ENCODE assay signal across 19 cellular contexts in genomic region chr6:5749016-5749665, GRCh38.
A peak's percentile ranks its signal among the peaks of the same experiment; 100 is the strongest.
DNase-seq lines count a peak whose midpoint lies in the region; ATAC-seq and TF ChIP-seq lines count a peak whose summit lies in the region.
"Had no signal": no experiment of that assay in that cellular context is flagged by ENCODE, and none has a peak within 500 bp of the region (broad histone marks: within the 10 kb centered on the region; RNA-seq: fewer than 3 reads in every experiment).

No MANE protein-coding gene starts in this region.

- peaks cover 6% of the 10 kb centered on the region for H3K9me3 Mint-ChIP-seq in HFFc6

- DNase-seq in Right ventricle myocardium inferior (ENCODE audit: missing footprints) = peak; percentile 80
- DNase-seq in left ventricle myocardium inferior = no peak
- DNase-seq in cardiac septum (ENCODE audit: low spot score) = peak; percentile 70
- no peak for DNase-seq in mucosa of descending colon
- DNase-seq in stimulated activated CD4-positive, alpha-beta T cell treated with anti-CD3 and anti-CD28 coated beads, Interleukin-4, amount 100 ng/mL, for 1 hour = no peak
- no peak for DNase-seq in HFFc6
- DNase-seq: CD4-positive, alpha-beta memory T cell; DMS153; GF-D8; NCI-H1105; NCI-H510A; NCI-H774; OCI-M1; SJCRH30 had no signal

- H3K27me3 ChIP-seq in left ventricle myocardium inferior (ENCODE audit: low read depth) = no peaks in the 10 kb centered on the region
- H3K27me3 ChIP-seq: SJCRH30 had no signal

- no peak overlapping the region for H3K27ac ChIP-seq in left ventricle myocardium inferior (replicated peaks)
- H3K27ac ChIP-seq: SJCRH30 had no signal

- intact Hi-C loops in Right ventricle myocardium inferior (cut with DNase I) = no loop called here
- intact Hi-C loops in left ventricle myocardium inferior (cut with micrococcal nuclease) = no loop called here
- intact Hi-C loops in cardiac septum (cut with DNase I) = no loop called here
- intact Hi-C loops in mucosa of descending colon (cut with DNase I, micrococcal nuclease) = no loop called here

- H3K4me3 ChIP-seq in left ventricle myocardium inferior = no peak overlapping the region
- H3K4me3 ChIP-seq in mucosa of descending colon = no peak overlapping the region
- H3K4me3 ChIP-seq: HAP-1, K562, SJCRH30 had no signal

- ATAC-seq in Right ventricle myocardium inferior (no peak), mucosa of descending colon (peak; percentile 41), HG02870 (IDR thresholded peaks at IDR 0.05; ENCODE audit: unreplicated experiment) (no peak), HG03354 (IDR thresholded peaks at IDR 0.05; ENCODE audit: poor library complexity, severe bottlenecking, unreplicated experiment) (no peak)
- ATAC-seq: K562 had no signal

- no peak overlapping the region for H3K27ac Mint-ChIP-seq in HFFc6
- H3K27ac Mint-ChIP-seq: B cell had no signal

- peaks cover 66% of the 10 kb centered on the region for H3K4me1 ChIP-seq in left ventricle myocardium inferior
- peaks cover 10% of the 10 kb centered on the region for H3K4me1 ChIP-seq in mucosa of descending colon (ENCODE audit: low read depth)

- TF ChIP-seq CTCF in left ventricle myocardium inferior (IDR thresholded peaks at IDR 0.05; ENCODE audit: borderline replicate concordance) (no peak), mucosa of descending colon (IDR thresholded peaks at IDR 0.05) (no peak), HFFc6 (IDR thresholded peaks at IDR 0.05) (no peak)

- peaks cover 8% of the 10 kb centered on the region for H3K9me3 ChIP-seq in left ventricle myocardium inferior (replicated peaks)
- no peaks in the 10 kb centered on the region for H3K9me3 ChIP-seq in mucosa of descending colon
- H3K9me3 ChIP-seq: HAP-1, SJCRH30 had no signal

- peaks cover 4% of the 10 kb centered on the region for H3K27me3 Mint-ChIP-seq in HFFc6 (ENCODE audit: insufficient read depth)
- H3K27me3 Mint-ChIP-seq: B cell; CD4-positive, alpha-beta memory T cell had no signal

- H3K36me3 ChIP-seq in left ventricle myocardium inferior (peaks cover 4% of the 10 kb centered on the region), mucosa of descending colon (ENCODE audit: low read depth) (no peaks in the 10 kb centered on the region)
- H3K36me3 ChIP-seq: HAP-1, SJCRH30 had no signal

- no peak overlapping the region for H3K4me3 Mint-ChIP-seq in HFFc6
- H3K4me3 Mint-ChIP-seq: B cell; CD4-positive, alpha-beta memory T cell had no signal

- peaks cover 9% of the 10 kb centered on the region for H3K36me3 Mint-ChIP-seq in HFFc6 (ENCODE audit: low read depth)

- H3K4me1 Mint-ChIP-seq in HFFc6 (ENCODE audit: low read depth) = peaks cover 49% of the 10 kb centered on the region

Comparison
In these comparisons a context has a peak if more than half of its experiments do, and no peak if none do; other contexts are left out.
1. DNase-seq: peak in Right ventricle myocardium inferior (single experiment) and cardiac septum (single experiment); none in left ventricle myocardium inferior (single experiment), mucosa of descending colon (0 of 3), stimulated activated CD4-positive, alpha-beta T cell treated with anti-CD3 and anti-CD28 coated beads, Interleukin-4, amount 100 ng/mL, for 1 hour (single experiment) and HFFc6 (single experiment).